ENCODE assay signal across 8 cellular contexts in the genomic region with DNA sequence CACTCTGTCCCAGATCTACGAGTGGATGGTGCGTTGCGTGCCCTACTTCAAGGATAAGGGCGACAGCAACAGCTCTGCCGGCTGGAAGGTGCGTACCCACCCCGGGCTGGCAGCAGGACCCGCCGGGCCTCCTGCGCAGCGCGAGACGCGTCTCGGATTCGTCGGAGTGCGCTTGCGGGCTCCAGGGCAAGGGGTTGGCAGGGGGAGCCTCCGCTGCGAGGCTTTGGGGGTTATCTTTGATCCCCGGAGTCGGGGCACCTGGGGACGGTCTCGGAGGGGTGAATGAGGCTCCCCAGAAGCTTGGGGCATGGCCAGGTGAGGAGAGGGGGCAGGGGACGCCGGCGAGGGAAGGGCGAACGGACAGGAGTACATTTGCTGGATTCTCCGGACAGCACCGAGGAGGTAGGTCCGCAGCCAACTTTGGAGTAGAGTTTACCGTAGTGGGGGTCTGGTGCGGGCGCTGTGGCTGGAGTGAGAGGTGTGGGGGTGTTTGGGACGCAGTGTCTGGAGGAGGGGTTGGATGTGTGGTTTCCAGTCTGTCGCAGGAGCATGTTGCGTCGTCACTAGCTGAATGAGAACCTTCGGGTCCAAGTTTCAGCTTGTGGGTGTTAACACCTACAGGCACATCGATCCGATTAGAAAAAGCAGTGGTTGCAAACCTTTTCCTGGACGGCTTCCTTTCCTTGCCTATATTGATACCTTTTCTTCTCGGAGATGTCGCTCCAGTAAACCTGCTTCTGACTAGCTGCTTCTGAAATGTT. TPM values are rescaled to one million over a fixed set of nuclear protein-coding genes. Genes with fewer than 3 reads are reported as not detected.
DNase-seq lines count a peak whose midpoint lies in the region; ATAC-seq and TF ChIP-seq lines count a peak whose summit lies in the region.

No MANE protein-coding gene starts in this region.

- peaks cover 6% of the 10 kb centered on the region for H3K36me3 Mint-ChIP-seq in CD4-positive, CD25-positive, alpha-beta regulatory T cell
- H3K36me3 Mint-ChIP-seq in MCF 10A (ENCODE audit: insufficient read depth, unreplicated experiment), result peaks cover 53% of the 10 kb centered on the region

- CTCF ChIA-PET in MCF 10A (lab: Yijun Ruan, JAX), result interaction anchor here (0.9 to 1.7 kb wide), 10 partner anchors 16 to 511 kb away, joined by 3 to 5 read pairs (median 3); partner anchors contain the start of gene ARMC2

- POLR2A ChIA-PET in MCF 10A (lab: Yijun Ruan, JAX), result interaction anchor here (0.6 to 8.5 kb wide), 28 partner anchors 14 to 604 kb away, joined by 3 to 164 read pairs (median 6); partner anchors contain the start of genes ARMC2, CEP57L1, SEC63 and SESN1

- intact Hi-C loops in MCF 10A (cut with micrococcal nuclease), result loop anchor here (1.0 to 5.0 kb wide), 6 partner anchors 89 to 447 kb away; no protein-coding TSS in a partner anchor

- peak overlapping the region; percentile 4 to 88 (median 87) for H3K27ac Mint-ChIP-seq in CD4-positive, CD25-positive, alpha-beta regulatory T cell
- H3K27ac Mint-ChIP-seq in MCF 10A (ENCODE audit: low read depth, unreplicated experiment), result peak overlapping the region; percentile 83

- H3K4me1 ChIP-seq in CD4-positive, CD25-positive, alpha-beta regulatory T cell (ENCODE audit: control insufficient read depth, insufficient read depth, low read length, poor library complexity, severe bottlenecking), result peaks cover 49% of the 10 kb centered on the region
- H3K4me1 ChIP-seq in suprapubic skin, result peaks cover 54% of the 10 kb centered on the region

- H3K4me1 Mint-ChIP-seq in CD4-positive, CD25-positive, alpha-beta regulatory T cell, result peaks cover 25 to 57% (median 44%) of the 10 kb centered on the region in 4 donors
- peaks cover 28% of the 10 kb centered on the region for H3K4me1 Mint-ChIP-seq in MCF 10A (ENCODE audit: insufficient read depth, unreplicated experiment)

- H3K9me3 ChIP-seq in CD4-positive, CD25-positive, alpha-beta regulatory T cell (ENCODE audit: control insufficient read depth in 2 of 2, low read length in 2 of 2), result no peaks in the 10 kb centered on the region
- H3K9me3 ChIP-seq in suprapubic skin, result no peaks in the 10 kb centered on the region

- H3K27me3 ChIP-seq in CD4-positive, CD25-positive, alpha-beta regulatory T cell (ENCODE audit: control insufficient read depth, insufficient read depth, low read length), result no peaks in the 10 kb centered on the region
- no peaks in the 10 kb centered on the region for H3K27me3 ChIP-seq in suprapubic skin

- BruUV-seq in MCF 10A (replicated peaks; lab: Mats Ljungman, UMichigan), result TSS peak; percentile 79

- TF ChIP-seq EP300 in suprapubic skin (IDR thresholded peaks at IDR 0.05), result no peak

- no peak for ATAC-seq in CD4-positive, CD25-positive, alpha-beta regulatory T cell (ENCODE audit: low read depth in 2 of 2)
- ATAC-seq in GM19324 (IDR thresholded peaks at IDR 0.05; ENCODE audit: low FRiP score, unreplicated experiment), result no peak

- peak overlapping the region; percentile 81 to 93 (median 85) for H3K4me3 Mint-ChIP-seq in CD4-positive, CD25-positive, alpha-beta regulatory T cell
- H3K4me3 Mint-ChIP-seq in MCF 10A (ENCODE audit: unreplicated experiment), result peak overlapping the region; percentile 90

- H3K9me3 Mint-ChIP-seq in CD4-positive, CD25-positive, alpha-beta regulatory T cell, result peaks cover 0 to 5% (median 0%) of the 10 kb centered on the region in 7 donors
- no peaks in the 10 kb centered on the region for H3K9me3 Mint-ChIP-seq in MCF 10A (ENCODE audit: unreplicated experiment)

- no peak for TF ChIP-seq POLR2A in suprapubic skin (IDR thresholded peaks at IDR 0.05)

- H3K4me3 ChIP-seq in CD4-positive, CD25-positive, alpha-beta regulatory T cell (ENCODE audit: low read depth, low read length), result peak overlapping the region; percentile 57
- peak overlapping the region; percentile 89 for H3K4me3 ChIP-seq in suprapubic skin

- no peak for TF ChIP-seq CTCF in MCF 10A (IDR thresholded peaks at IDR 0.05; ENCODE audit: unreplicated experiment)
- no peak for TF ChIP-seq CTCF in suprapubic skin (IDR thresholded peaks at IDR 0.05)

- WGBS in suprapubic skin, result 13% methylated on average over 23 of the region's 46 CpGs

- peaks cover 1% of the 10 kb centered on the region for H3K36me3 ChIP-seq in CD4-positive, CD25-positive, alpha-beta regulatory T cell (ENCODE audit: control insufficient read depth, insufficient read depth, low read length)
- peaks cover 4% of the 10 kb centered on the region for H3K36me3 ChIP-seq in suprapubic skin

- DNase-seq in CD4-positive, CD25-positive, alpha-beta regulatory T cell, result no peak
- peak; percentile 61 for DNase-seq in M059J (ENCODE audit: low read depth)
- peak; percentile 40 for DNase-seq in MCF 10A (ENCODE audit: unreplicated experiment)
- peak; percentile 61 for DNase-seq in left kidney (ENCODE audit: low read depth, low spot score)
- peak in 1 of 2 donors; percentile 73 for DNase-seq in suprapubic skin (ENCODE audit: low spot score in 2 of 2)
- no peak for DNase-seq in COLO829 (ENCODE audit: low spot score)
- no peak for DNase-seq in occipital lobe (lab: John Stamatoyannopoulos, UW)

- no peak overlapping the region for H3K27ac ChIP-seq in CD4-positive, CD25-positive, alpha-beta regulatory T cell (ENCODE audit: insufficient read depth, low read length, poor library complexity, severe bottlenecking)
- peak overlapping the region; percentile 99 for H3K27ac ChIP-seq in suprapubic skin

- H3K27me3 Mint-ChIP-seq in CD4-positive, CD25-positive, alpha-beta regulatory T cell, result no peaks in the 10 kb centered on the region
- no peaks in the 10 kb centered on the region for H3K27me3 Mint-ChIP-seq in MCF 10A (ENCODE audit: insufficient read depth, unreplicated experiment)

RNA-seq across cellular contexts. Expression of gene FOXO3, which starts 1.2 kb away (rescaled TPM):
- total RNA-seq in CD4-positive, CD25-positive, alpha-beta regulatory T cell, result 24.2 TPM
- 10 to 100 TPM; 16.9 to 23.3 (median 20.2) TPM for polyA plus RNA-seq in CD4-positive, CD25-positive, alpha-beta regulatory T cell
- total RNA-seq in M059J (2014; rRNA removed; shearing (Covaris generic)), result 22.9 and 34.1 TPM in 2 replicates
- total RNA-seq in MCF 10A (2022), result 51.9 and 53.0 TPM in 2 replicates
- 100 to 1,000 TPM; 103 to 141 (median 121) TPM for total RNA-seq in suprapubic skin
- total RNA-seq in occipital lobe, result 56.0 TPM

Comparison
In these comparisons a context has a peak if more than half of its experiments do, and no peak if none do; other contexts are left out.
1. DNase-seq: peak in M059J (single experiment), MCF 10A (single experiment) and left kidney (single experiment); none in CD4-positive, CD25-positive, alpha-beta regulatory T cell (0 of 3), COLO829 (single experiment) and occipital lobe (single experiment).